In the genomic region with DNA sequence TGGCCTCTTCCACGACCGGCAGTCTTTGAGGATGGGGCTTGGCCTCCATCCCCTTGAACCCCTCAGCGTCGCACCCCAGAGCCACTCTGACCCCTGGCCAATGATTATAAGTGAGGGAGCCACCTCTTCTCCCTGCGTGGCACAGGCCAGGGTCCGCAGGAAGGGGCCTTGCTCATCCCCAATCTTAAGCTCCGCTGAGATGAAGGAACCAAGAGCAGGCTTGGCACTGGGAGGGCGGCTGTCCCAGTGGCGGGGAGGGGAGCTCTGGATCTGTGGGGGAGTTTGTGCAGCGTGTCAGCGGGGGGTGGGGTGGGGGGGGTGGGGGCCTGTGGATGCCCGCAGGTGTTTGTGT, we compare ENCODE assay signal across 7 cellular contexts. TPM values are rescaled to one million over a fixed set of nuclear protein-coding genes. Genes with fewer than 3 reads are reported as not detected.
DNase-seq lines count a peak whose midpoint lies in the region; ATAC-seq and TF ChIP-seq lines count a peak whose summit lies in the region.

No MANE protein-coding gene starts in this region.

- peaks cover 13 to 16% (median 15%) of the 10 kb centered on the region in 4 donors for H3K4me1 ChIP-seq in stomach

- H3K4me3 ChIP-seq in stomach, result peak overlapping the region; percentile 54 to 59 (median 54)

- H3K36me3 Mint-ChIP-seq in activated naive CD8-positive, alpha-beta T cell treated with anti-CD3 and anti-CD28 coated beads for 36 hours, result no peaks in the 10 kb centered on the region
- no peaks in the 10 kb centered on the region for H3K36me3 Mint-ChIP-seq in immature natural killer cell

- no peaks in the 10 kb centered on the region for H3K9me3 ChIP-seq in stomach

- no peaks in the 10 kb centered on the region for H3K36me3 ChIP-seq in stomach

- no peak for TF ChIP-seq CTCF in stomach (IDR thresholded peaks at IDR 0.05)

- no peaks in the 10 kb centered on the region for H3K9me3 Mint-ChIP-seq in activated naive CD8-positive, alpha-beta T cell treated with anti-CD3 and anti-CD28 coated beads for 36 hours
- peaks cover 0 to 2% (median 0%) of the 10 kb centered on the region in 6 donors for H3K9me3 Mint-ChIP-seq in immature natural killer cell

- peaks cover 6% of the 10 kb centered on the region for H3K4me1 Mint-ChIP-seq in activated naive CD8-positive, alpha-beta T cell treated with anti-CD3 and anti-CD28 coated beads for 36 hours
- peaks cover 8 to 9% of the 10 kb centered on the region in 2 donors for H3K4me1 Mint-ChIP-seq in immature natural killer cell

- TF ChIP-seq EP300 in stomach (IDR thresholded peaks at IDR 0.05), result no peak

- ATAC-seq in HG02798 (IDR thresholded peaks at IDR 0.05; ENCODE audit: poor library complexity, unreplicated experiment) (peak; percentile 9), GM19452 (IDR thresholded peaks at IDR 0.05; ENCODE audit: unreplicated experiment) (no peak)

- no peak for DNase-seq in activated naive CD8-positive, alpha-beta T cell treated with anti-CD3 and anti-CD28 coated beads for 36 hours
- DNase-seq in immature natural killer cell (no peak), stomach (no peak), midbrain (lab: John Stamatoyannopoulos, UW) (no peak)
- DNase-seq in activated effector memory CD4-positive, alpha-beta T cell treated with anti-CD3 and anti-CD28 coated beads, Interleukin-2, amount 50 U/mL, for 16 hours, result no peak

- intact Hi-C loops in stomach (cut with DNase I; ENCODE audit: low total_unique reads), result no loop called here

- peaks cover 72% of the 10 kb centered on the region for H3K27me3 Mint-ChIP-seq in activated naive CD8-positive, alpha-beta T cell treated with anti-CD3 and anti-CD28 coated beads for 36 hours
- H3K27me3 Mint-ChIP-seq in immature natural killer cell (ENCODE audit: low read depth in 3 of 3), result peaks cover 5 to 9% (median 7%) of the 10 kb centered on the region in 3 donors

- H3K4me3 Mint-ChIP-seq in activated naive CD8-positive, alpha-beta T cell treated with anti-CD3 and anti-CD28 coated beads for 36 hours, result peak overlapping the region; percentile 74
- peak overlapping the region; percentile 62 to 72 (median 70) for H3K4me3 Mint-ChIP-seq in immature natural killer cell

- H3K27me3 ChIP-seq in stomach, result peaks cover 0 to 39% (median 0%) of the 10 kb centered on the region in 3 donors

- 15 to 31% (median 16%) methylated on average over 6 to 12 of the region's 12 CpGs for WGBS in stomach, 5 donors

- TF ChIP-seq POLR2A in stomach (IDR thresholded peaks at IDR 0.05), result no peak

- no peak overlapping the region for H3K27ac Mint-ChIP-seq in activated naive CD8-positive, alpha-beta T cell treated with anti-CD3 and anti-CD28 coated beads for 36 hours
- peak overlapping the region in 1 of 6 donors; percentile 27 for H3K27ac Mint-ChIP-seq in immature natural killer cell

- peak overlapping the region in 1 of 5 donors; percentile 54 for H3K27ac ChIP-seq in stomach

RNA-seq across cellular contexts. Expression of a gene that starts 13.8 kb away (rescaled TPM):
- 10 to 100 TPM; 66.0 to 69.9 TPM for total RNA-seq in activated naive CD8-positive, alpha-beta T cell treated with anti-CD3 and anti-CD28 coated beads for 36 hours
- polyA plus RNA-seq in immature natural killer cell (100 to 1,000 TPM in 2 of 3 donors, 10 to 100 TPM in 1; 98.9 to 139 (median 113) TPM), stomach (10 to 100 TPM; 11.9 to 32.0 (median 18.2) TPM)
- 100 to 1,000 TPM in 2 of 5 donors, 10 to 100 TPM in 3; 62.9 to 338 (median 97.2) TPM for total RNA-seq in stomach
